ENCODE assay signal across 1 cellular context in genomic region chr21:37073417-37074194, GRCh38.
TF ChIP-seq lines count a peak whose summit lies in the region.

No MANE protein-coding gene starts in this region.

TF ChIP-seq in K562, 482 proteins besides CTCF, POLR2A, EP300 and RAD21 (continued from another document and continues in another):
- TF ChIP-seq MAX (CRISPR knock-in tag; IDR thresholded peaks at IDR 0.05): peak; percentile 72
- no peak for TF ChIP-seq TRIM24 (IDR thresholded peaks at IDR 0.05)
- no peak for TF ChIP-seq COPS2 (conservative IDR thresholded peaks at IDR 0.05)
- no peak for TF ChIP-seq GTF2E2 (tag; IDR thresholded peaks at IDR 0.05)
- TF ChIP-seq, protein P1, sequence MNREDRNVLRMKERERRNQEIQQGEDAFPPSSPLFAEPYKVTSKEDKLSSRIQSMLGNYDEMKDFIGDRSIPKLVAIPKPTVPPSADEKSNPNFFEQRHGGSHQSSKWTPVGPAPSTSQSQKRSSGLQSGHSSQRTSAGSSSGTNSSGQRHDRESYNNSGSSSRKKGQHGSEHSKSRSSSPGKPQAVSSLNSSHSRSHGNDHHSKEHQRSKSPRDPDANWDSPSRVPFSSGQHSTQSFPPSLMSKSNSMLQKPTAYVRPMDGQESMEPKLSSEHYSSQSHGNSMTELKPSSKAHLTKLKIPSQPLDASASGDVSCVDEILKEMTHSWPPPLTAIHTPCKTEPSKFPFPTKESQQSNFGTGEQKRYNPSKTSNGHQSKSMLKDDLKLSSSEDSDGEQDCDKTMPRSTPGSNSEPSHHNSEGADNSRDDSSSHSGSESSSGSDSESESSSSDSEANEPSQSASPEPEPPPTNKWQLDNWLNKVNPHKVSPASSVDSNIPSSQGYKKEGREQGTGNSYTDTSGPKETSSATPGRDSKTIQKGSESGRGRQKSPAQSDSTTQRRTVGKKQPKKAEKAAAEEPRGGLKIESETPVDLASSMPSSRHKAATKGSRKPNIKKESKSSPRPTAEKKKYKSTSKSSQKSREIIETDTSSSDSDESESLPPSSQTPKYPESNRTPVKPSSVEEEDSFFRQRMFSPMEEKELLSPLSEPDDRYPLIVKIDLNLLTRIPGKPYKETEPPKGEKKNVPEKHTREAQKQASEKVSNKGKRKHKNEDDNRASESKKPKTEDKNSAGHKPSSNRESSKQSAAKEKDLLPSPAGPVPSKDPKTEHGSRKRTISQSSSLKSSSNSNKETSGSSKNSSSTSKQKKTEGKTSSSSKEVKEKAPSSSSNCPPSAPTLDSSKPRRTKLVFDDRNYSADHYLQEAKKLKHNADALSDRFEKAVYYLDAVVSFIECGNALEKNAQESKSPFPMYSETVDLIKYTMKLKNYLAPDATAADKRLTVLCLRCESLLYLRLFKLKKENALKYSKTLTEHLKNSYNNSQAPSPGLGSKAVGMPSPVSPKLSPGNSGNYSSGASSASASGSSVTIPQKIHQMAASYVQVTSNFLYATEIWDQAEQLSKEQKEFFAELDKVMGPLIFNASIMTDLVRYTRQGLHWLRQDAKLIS (CRISPR knock-in tag; IDR thresholded peaks at IDR 0.05): peak; percentile 90; the same call in 1 of the 2 replicates
- no peak for TF ChIP-seq KDM2B (CRISPR knock-in tag; IDR thresholded peaks at IDR 0.05)
- TF ChIP-seq NFE2 (IDR thresholded peaks at IDR 0.05; ENCODE audit: low read depth): no peak
- no peak; the same call in 1 of the 2 replicates for TF ChIP-seq HCFC1 (IDR thresholded peaks at IDR 0.05; ENCODE audit: low read depth, low read length)
- TF ChIP-seq, protein P2, sequence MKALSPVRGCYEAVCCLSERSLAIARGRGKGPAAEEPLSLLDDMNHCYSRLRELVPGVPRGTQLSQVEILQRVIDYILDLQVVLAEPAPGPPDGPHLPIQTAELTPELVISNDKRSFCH (CRISPR knock-in tag; IDR thresholded peaks at IDR 0.05): no peak
- TF ChIP-seq, protein P2 (tag; IDR thresholded peaks at IDR 0.05): peak; percentile 93; the same call in 1 of the 2 replicates
- TF ChIP-seq, protein P3, sequence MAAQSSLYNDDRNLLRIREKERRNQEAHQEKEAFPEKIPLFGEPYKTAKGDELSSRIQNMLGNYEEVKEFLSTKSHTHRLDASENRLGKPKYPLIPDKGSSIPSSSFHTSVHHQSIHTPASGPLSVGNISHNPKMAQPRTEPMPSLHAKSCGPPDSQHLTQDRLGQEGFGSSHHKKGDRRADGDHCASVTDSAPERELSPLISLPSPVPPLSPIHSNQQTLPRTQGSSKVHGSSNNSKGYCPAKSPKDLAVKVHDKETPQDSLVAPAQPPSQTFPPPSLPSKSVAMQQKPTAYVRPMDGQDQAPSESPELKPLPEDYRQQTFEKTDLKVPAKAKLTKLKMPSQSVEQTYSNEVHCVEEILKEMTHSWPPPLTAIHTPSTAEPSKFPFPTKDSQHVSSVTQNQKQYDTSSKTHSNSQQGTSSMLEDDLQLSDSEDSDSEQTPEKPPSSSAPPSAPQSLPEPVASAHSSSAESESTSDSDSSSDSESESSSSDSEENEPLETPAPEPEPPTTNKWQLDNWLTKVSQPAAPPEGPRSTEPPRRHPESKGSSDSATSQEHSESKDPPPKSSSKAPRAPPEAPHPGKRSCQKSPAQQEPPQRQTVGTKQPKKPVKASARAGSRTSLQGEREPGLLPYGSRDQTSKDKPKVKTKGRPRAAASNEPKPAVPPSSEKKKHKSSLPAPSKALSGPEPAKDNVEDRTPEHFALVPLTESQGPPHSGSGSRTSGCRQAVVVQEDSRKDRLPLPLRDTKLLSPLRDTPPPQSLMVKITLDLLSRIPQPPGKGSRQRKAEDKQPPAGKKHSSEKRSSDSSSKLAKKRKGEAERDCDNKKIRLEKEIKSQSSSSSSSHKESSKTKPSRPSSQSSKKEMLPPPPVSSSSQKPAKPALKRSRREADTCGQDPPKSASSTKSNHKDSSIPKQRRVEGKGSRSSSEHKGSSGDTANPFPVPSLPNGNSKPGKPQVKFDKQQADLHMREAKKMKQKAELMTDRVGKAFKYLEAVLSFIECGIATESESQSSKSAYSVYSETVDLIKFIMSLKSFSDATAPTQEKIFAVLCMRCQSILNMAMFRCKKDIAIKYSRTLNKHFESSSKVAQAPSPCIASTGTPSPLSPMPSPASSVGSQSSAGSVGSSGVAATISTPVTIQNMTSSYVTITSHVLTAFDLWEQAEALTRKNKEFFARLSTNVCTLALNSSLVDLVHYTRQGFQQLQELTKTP (IDR thresholded peaks at IDR 0.05; ENCODE audit: low read depth in 1 of 2, partially characterized antibody in 2 of 2): no peak
- no peak for TF ChIP-seq YY1 (IDR thresholded peaks at IDR 0.05; ENCODE audit: borderline replicate concordance in 1 of 3, control insufficient read depth in 1 of 3, extremely low read depth in 1 of 3, insufficient read depth in 3 of 3, insufficient read length in 1 of 3, insufficient replicate concordance in 2 of 3, low read depth in 1 of 3, low read length in 2 of 3)
- TF ChIP-seq SAFB (IDR thresholded peaks at IDR 0.05; ENCODE audit: borderline replicate concordance, low read depth, low read length): peak; percentile 98
- TF ChIP-seq NKRF (IDR thresholded peaks at IDR 0.05; ENCODE audit: borderline replicate concordance): peak; percentile 82
- TF ChIP-seq TEAD1 (CRISPR knock-in tag; IDR thresholded peaks at IDR 0.05): peak; percentile 44 to 84; a peak in 3 of 4 replicates
- no peak for TF ChIP-seq ZFP1 (CRISPR knock-in tag; IDR thresholded peaks at IDR 0.05)
- TF ChIP-seq ZMIZ1 (IDR thresholded peaks at IDR 0.05; ENCODE audit: low read depth in 2 of 2, low read length in 2 of 2): no peak
- TF ChIP-seq MTA1 (IDR thresholded peaks at IDR 0.05; ENCODE audit: borderline replicate concordance): peak; percentile 90
- no peak for TF ChIP-seq NFATC3 (IDR thresholded peaks at IDR 0.05)
- 0 out of 2 replicates have a peak, but pooled peaks have one; percentile 7 for TF ChIP-seq ZNF124 (CRISPR knock-in tag; IDR thresholded peaks at IDR 0.05)
- TF ChIP-seq, protein P4, sequence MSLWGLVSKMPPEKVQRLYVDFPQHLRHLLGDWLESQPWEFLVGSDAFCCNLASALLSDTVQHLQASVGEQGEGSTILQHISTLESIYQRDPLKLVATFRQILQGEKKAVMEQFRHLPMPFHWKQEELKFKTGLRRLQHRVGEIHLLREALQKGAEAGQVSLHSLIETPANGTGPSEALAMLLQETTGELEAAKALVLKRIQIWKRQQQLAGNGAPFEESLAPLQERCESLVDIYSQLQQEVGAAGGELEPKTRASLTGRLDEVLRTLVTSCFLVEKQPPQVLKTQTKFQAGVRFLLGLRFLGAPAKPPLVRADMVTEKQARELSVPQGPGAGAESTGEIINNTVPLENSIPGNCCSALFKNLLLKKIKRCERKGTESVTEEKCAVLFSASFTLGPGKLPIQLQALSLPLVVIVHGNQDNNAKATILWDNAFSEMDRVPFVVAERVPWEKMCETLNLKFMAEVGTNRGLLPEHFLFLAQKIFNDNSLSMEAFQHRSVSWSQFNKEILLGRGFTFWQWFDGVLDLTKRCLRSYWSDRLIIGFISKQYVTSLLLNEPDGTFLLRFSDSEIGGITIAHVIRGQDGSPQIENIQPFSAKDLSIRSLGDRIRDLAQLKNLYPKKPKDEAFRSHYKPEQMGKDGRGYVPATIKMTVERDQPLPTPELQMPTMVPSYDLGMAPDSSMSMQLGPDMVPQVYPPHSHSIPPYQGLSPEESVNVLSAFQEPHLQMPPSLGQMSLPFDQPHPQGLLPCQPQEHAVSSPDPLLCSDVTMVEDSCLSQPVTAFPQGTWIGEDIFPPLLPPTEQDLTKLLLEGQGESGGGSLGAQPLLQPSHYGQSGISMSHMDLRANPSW (CRISPR knock-in tag; IDR thresholded peaks at IDR 0.05): peak; percentile 27
- no peak for TF ChIP-seq TEAD2 (tag; IDR thresholded peaks at IDR 0.05)
- TF ChIP-seq, protein P5, sequence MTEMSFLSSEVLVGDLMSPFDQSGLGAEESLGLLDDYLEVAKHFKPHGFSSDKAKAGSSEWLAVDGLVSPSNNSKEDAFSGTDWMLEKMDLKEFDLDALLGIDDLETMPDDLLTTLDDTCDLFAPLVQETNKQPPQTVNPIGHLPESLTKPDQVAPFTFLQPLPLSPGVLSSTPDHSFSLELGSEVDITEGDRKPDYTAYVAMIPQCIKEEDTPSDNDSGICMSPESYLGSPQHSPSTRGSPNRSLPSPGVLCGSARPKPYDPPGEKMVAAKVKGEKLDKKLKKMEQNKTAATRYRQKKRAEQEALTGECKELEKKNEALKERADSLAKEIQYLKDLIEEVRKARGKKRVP (CRISPR knock-in tag; IDR thresholded peaks at IDR 0.05): no peak
- no peak for TF ChIP-seq NFXL1 (CRISPR knock-in tag; IDR thresholded peaks at IDR 0.05)
- no peak for TF ChIP-seq ZNF347 (CRISPR knock-in tag; IDR thresholded peaks at IDR 0.05; ENCODE audit: low read depth)
- TF ChIP-seq E2F5 (CRISPR knock-in tag; IDR thresholded peaks at IDR 0.05): 0 out of 2 replicates have a peak, but pooled peaks have one; percentile 69
- TF ChIP-seq BCLAF1 (IDR thresholded peaks at IDR 0.05; ENCODE audit: borderline replicate concordance in 1 of 2, control insufficient read depth in 1 of 2, low read depth in 2 of 2, low read length in 1 of 2): 0 out of 4 replicates have a peak, but pooled peaks of 1 of the 2 experiments have one; percentile 41
- peak; percentile 31; the same call in 1 of the 2 replicates for TF ChIP-seq RB1 (IDR thresholded peaks at IDR 0.05; ENCODE audit: low read depth)
- TF ChIP-seq, protein P6, sequence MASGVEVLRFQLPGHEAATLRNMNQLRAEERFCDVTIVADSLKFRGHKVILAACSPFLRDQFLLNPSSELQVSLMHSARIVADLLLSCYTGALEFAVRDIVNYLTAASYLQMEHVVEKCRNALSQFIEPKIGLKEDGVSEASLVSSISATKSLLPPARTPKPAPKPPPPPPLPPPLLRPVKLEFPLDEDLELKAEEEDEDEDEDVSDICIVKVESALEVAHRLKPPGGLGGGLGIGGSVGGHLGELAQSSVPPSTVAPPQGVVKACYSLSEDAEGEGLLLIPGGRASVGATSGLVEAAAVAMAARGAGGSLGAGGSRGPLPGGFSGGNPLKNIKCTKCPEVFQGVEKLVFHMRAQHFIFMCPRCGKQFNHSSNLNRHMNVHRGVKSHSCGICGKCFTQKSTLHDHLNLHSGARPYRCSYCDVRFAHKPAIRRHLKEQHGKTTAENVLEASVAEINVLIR (CRISPR knock-in tag; IDR thresholded peaks at IDR 0.05): 0 out of 2 replicates have a peak, but pooled peaks have one; percentile 20
- TF ChIP-seq ZEB2 (IDR thresholded peaks at IDR 0.05): peak; percentile 35; the same call in 1 of the 2 replicates
